27 cellular contexts compared by ENCODE assay signal in the genomic region with DNA sequence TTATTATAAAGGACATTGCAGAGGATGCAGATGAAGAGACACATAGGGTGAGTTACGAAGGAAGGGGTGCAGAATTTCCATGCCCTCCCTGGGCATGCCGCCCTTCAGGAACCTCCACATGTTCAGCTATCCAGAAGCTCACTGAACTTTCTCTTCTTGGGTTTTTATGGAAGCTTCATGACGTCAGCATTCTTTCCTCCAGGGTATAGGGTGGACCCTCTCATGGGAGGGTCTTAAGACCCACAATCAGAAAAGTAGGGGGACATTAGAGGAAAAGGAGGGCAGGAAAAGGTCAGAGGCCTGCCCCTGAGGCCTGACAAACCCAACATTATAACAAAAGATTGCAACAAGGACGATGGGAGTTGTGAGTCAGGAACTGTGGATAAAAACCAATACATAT. TPM values are rescaled to one million over a fixed set of nuclear protein-coding genes. Genes with fewer than 3 reads are reported as not detected.
"Had no signal": no experiment of that assay in that cellular context is flagged by ENCODE, and none has a peak within 500 bp of the region (broad histone marks: within the 10 kb centered on the region; RNA-seq: fewer than 3 reads in every experiment).

No MANE protein-coding gene starts in this region.

- ATAC-seq: stimulated activated effector memory CD8-positive, alpha-beta T cell treated with anti-CD3 and anti-CD28 coated beads, Interleukin-12 subunit alpha, Interleukin-12 subunit beta, amount 100 ng/mL, for 72 hours; stimulated activated memory B cell treated with anti-CD40 and anti-IgM and Interleukin-4, amounts not matched to agents 10 μg/mL and 1 μg/mL and 100 μg/mL, for 72 hours; stimulated activated naive CD8-positive, alpha-beta T cell treated with anti-CD3 and anti-CD28 coated beads, Interleukin-15, amount 100 ng/mL, for 72 hours; stimulated activated naive CD8-positive, alpha-beta T cell treated with anti-CD3 and anti-CD28 coated beads, Interleukin-15, Interleukin-2, amounts not matched to agents 100 U/mL and 50 U/mL, for 24 hours; upper lobe of right lung had no signal

- H3K4me1 ChIP-seq: suprapubic skin, testis, thyroid gland, tibial artery, tibial nerve, transverse colon, upper lobe of right lung, uterus, vagina had no signal

- H3K27me3 ChIP-seq: stomach, suprapubic skin, testis, thyroid gland, tibial artery, transverse colon, upper lobe of left lung, upper lobe of right lung, uterus, vagina had no signal

- FAIRE-seq: urothelium cell line had no signal

- H3K27ac ChIP-seq: stomach, suprapubic skin, testis, thoracic aorta, thyroid gland, tibial artery, tibial nerve, transverse colon, upper lobe of left lung, upper lobe of right lung, uterus, vagina had no signal

- DNase-seq: stimulated activated CD4-positive, alpha-beta T cell treated with anti-CD3 and anti-CD28 coated beads, Interleukin-2, amount 100 ng/mL, for 48 hours; stimulated activated CD4-positive, alpha-beta T cell treated with anti-CD3 and anti-CD28 coated beads, Interleukin-4, amount 100 ng/mL, for 1 hour; stimulated activated CD4-positive, alpha-beta T cell treated with anti-CD3 and anti-CD28 coated beads, Interleukin-4, amount 100 ng/mL, for 24 hours; stimulated activated CD4-positive, alpha-beta T cell treated with anti-CD3 and anti-CD28 coated beads, Interleukin-4, amount 100 ng/mL, for 4 hours; stimulated activated CD8-positive, alpha-beta memory T cell treated with anti-CD3 and anti-CD28 coated beads, Interleukin-4, amount 100 ng/mL, for 48 hours; stimulated activated naive B cell treated with anti-CD40 and anti-IgM and Interleukin-4, amounts not matched to agents 10 μg/mL and 1 μg/mL and 100 μg/mL, for 72 hours; stimulated activated naive CD4-positive, alpha-beta T cell; stimulated activated naive CD4-positive, alpha-beta T cell treated with Interleukin-2 at 50 U/mL for 16 hours; stimulated activated naive CD8-positive, alpha-beta T cell treated with anti-CD3 and anti-CD28 coated beads, Interleukin-15, amount 100 ng/mL, for 72 hours; stimulated activated naive CD8-positive, alpha-beta T cell treated with anti-CD3 and anti-CD28 coated beads, Interleukin-15, Interleukin-2, amounts not matched to agents 100 U/mL and 50 U/mL, for 24 hours; stomach; substantia nigra; testis; thyroid gland; tibial artery; transverse colon; upper lobe of left lung; upper lobe of right lung; uterus had no signal

- H3K4me3 ChIP-seq: stomach, suprapubic skin, testis, thoracic aorta, thyroid gland, tibial artery, tibial nerve, transverse colon, upper lobe of left lung, upper lobe of right lung, uterus, vagina had no signal

- H3K9me3 ChIP-seq: stomach, suprapubic skin, testis, thoracic aorta, thyroid gland, tibial artery, tibial nerve, transverse colon, upper lobe of left lung, upper lobe of right lung, uterus, vagina had no signal

- H3K36me3 ChIP-seq: stomach, suprapubic skin, thoracic aorta, thyroid gland, tibial artery, tibial nerve, transverse colon, upper lobe of left lung, upper lobe of right lung, uterus, vagina had no signal

RNA-seq across cellular contexts. Expression of a gene that starts 42.1 kb away (rescaled TPM):
- total RNA-seq: thoracic aorta, thyroid gland, tibial nerve, urinary bladder, vagina had no signal
- polyA plus RNA-seq: urinary bladder had no signal
